In genomic region chr13:50341526-50341925, GRCh38 we compare ENCODE assay signal across 15 cellular contexts.
DNase-seq lines count a peak whose midpoint lies in the region; ATAC-seq and TF ChIP-seq lines count a peak whose summit lies in the region.
"Had no signal": no experiment of that assay in that cellular context is flagged by ENCODE, and none has a peak within 500 bp of the region (broad histone marks: within the 10 kb centered on the region; RNA-seq: fewer than 3 reads in every experiment).

No MANE protein-coding gene starts in this region.

- H3K4me1 Mint-ChIP-seq in WTC11 = peaks cover 40% of the 10 kb centered on the region
- peaks cover 29% of the 10 kb centered on the region for H3K4me1 Mint-ChIP-seq in neural crest cell

- H3K27me3 ChIP-seq in esophagus muscularis mucosa (no peaks in the 10 kb centered on the region), H7 (ENCODE audit: control insufficient read depth, insufficient read depth, low read length) (no peaks in the 10 kb centered on the region)
- H3K27me3 ChIP-seq: BLaER1 treated with 17β-estradiol and CSF1 and Interleukin-3, amounts not matched to agents 10 nM and 100 nM had no signal

- intact Hi-C loops in esophagus muscularis mucosa (cut with DNase I) = no loop called here

- no peaks in the 10 kb centered on the region for H3K27me3 Mint-ChIP-seq in WTC11 (ENCODE audit: low read depth)
- no peaks in the 10 kb centered on the region for H3K27me3 Mint-ChIP-seq in neural crest cell (ENCODE audit: low read depth)
- H3K27me3 Mint-ChIP-seq: B cell had no signal

- DNase-seq in WTC11 (ENCODE audit: low spot score) = no peak
- DNase-seq in esophagus muscularis mucosa (ENCODE audit: extremely low spot score) = peak; percentile 39
- DNase-seq in neural crest cell (ENCODE audit: low read depth, low spot score) = no peak
- DNase-seq in NCI-H1694 (lab: John Stamatoyannopoulos, UW) = no peak
- DNase-seq in H7 = no peak
- no peak for DNase-seq in MV-4-11 (lab: John Stamatoyannopoulos, UW)
- DNase-seq: Calu3; CD8-positive, alpha-beta T cell; DMS79 treated with DMSO at 0.1 percent for 48 hours; GF-D8; GOT3; HCEC 1CT had no signal

- TF ChIP-seq CTCF in WTC11 (IDR thresholded peaks at IDR 0.05) (no peak), esophagus muscularis mucosa (IDR thresholded peaks at IDR 0.05) (no peak), neural crest cell (conservative IDR thresholded peaks at IDR 0.05) (no peak)

- H3K36me3 ChIP-seq in esophagus muscularis mucosa = no peaks in the 10 kb centered on the region
- H3K36me3 ChIP-seq in H7 (replicated peaks; ENCODE audit: control insufficient read depth, insufficient read depth, low read length) = no peaks in the 10 kb centered on the region
- H3K36me3 ChIP-seq: BLaER1 treated with 17β-estradiol and CSF1 and Interleukin-3, amounts not matched to agents 10 nM and 100 nM had no signal

- no peak for ATAC-seq in WTC11
- ATAC-seq: CD8-positive, alpha-beta T cell had no signal

- 0 out of 2 replicates have a peak, but pooled peaks cover 3% of the 10 kb centered on the region for H3K9me3 Mint-ChIP-seq in WTC11
- H3K9me3 Mint-ChIP-seq in neural crest cell = peaks cover 6% of the 10 kb centered on the region
- H3K9me3 Mint-ChIP-seq: CD8-positive, alpha-beta T cell had no signal

- no peak for TF ChIP-seq EP300 in esophagus muscularis mucosa (IDR thresholded peaks at IDR 0.05)

- 96% methylated on average over 2 of the region's 2 CpGs for WGBS in esophagus muscularis mucosa

- no peak overlapping the region for H3K4me3 ChIP-seq in esophagus muscularis mucosa
- H3K4me3 ChIP-seq in H7 (ENCODE audit: insufficient read depth, low read depth, low read length) = no peak overlapping the region
- H3K4me3 ChIP-seq: BLaER1 treated with 17β-estradiol and CSF1 and Interleukin-3, amounts not matched to agents 10 nM and 100 nM had no signal

- no peaks in the 10 kb centered on the region for H3K36me3 Mint-ChIP-seq in WTC11
- peaks cover 4% of the 10 kb centered on the region for H3K36me3 Mint-ChIP-seq in neural crest cell (ENCODE audit: low read depth)
- H3K36me3 Mint-ChIP-seq: CD8-positive, alpha-beta T cell had no signal

- H3K27ac Mint-ChIP-seq in WTC11 (peak overlapping the region; percentile 13; the same call in 1 of the 2 replicates), neural crest cell (ENCODE audit: unreplicated experiment) (peak overlapping the region; percentile 29)
- H3K27ac Mint-ChIP-seq: B cell; CD8-positive, alpha-beta T cell had no signal

- H3K4me1 ChIP-seq in esophagus muscularis mucosa = peaks cover 0 to 12% (median 0%) of the 10 kb centered on the region in 4 donors

- H3K9me3 ChIP-seq in esophagus muscularis mucosa = no peaks in the 10 kb centered on the region

- H3K4me3 Mint-ChIP-seq in WTC11 (no peak overlapping the region), neural crest cell (no peak overlapping the region)
- H3K4me3 Mint-ChIP-seq: B cell; CD8-positive, alpha-beta T cell had no signal

- TF ChIP-seq POLR2A in esophagus muscularis mucosa (IDR thresholded peaks at IDR 0.05; ENCODE audit: low read depth) = no peak

- POLR2A ChIA-PET in WTC11 (lab: Charles Lee) = no interaction called here

- CTCF ChIA-PET in WTC11 (lab: Charles Lee) = no interaction called here

- H3K27ac ChIP-seq in esophagus muscularis mucosa (replicated peaks in 1 of 4) = no peak overlapping the region
- H3K27ac ChIP-seq: BLaER1 treated with 17β-estradiol and CSF1 and Interleukin-3, amounts not matched to agents 10 nM and 100 nM; HL-60 had no signal

TF ChIP-seq in WTC11, 78 proteins besides CTCF, POLR2A, EP300 and RAD21:
- TF ChIP-seq CBFB (CRISPR knock-in tag; IDR thresholded peaks at IDR 0.05; ENCODE audit: low read depth) (no peak), ZNF532 (CRISPR knock-in tag; IDR thresholded peaks at IDR 0.05; ENCODE audit: borderline replicate concordance) (no peak), NFE2L1 (CRISPR knock-in tag; IDR thresholded peaks at IDR 0.05) (no peak), HMGA2 (CRISPR knock-in tag; IDR thresholded peaks at IDR 0.05) (no peak), ZNF121 (CRISPR knock-in tag; IDR thresholded peaks at IDR 0.05) (no peak), GTF2I (CRISPR knock-in tag; conservative IDR thresholded peaks at IDR 0.05) (no peak), ZNF396 (CRISPR knock-in tag; IDR thresholded peaks at IDR 0.05; ENCODE audit: borderline replicate concordance) (no peak)
